ENCODE assay signal across 1 cellular context in genomic region chr12:6360578-6361490, GRCh38.
TF ChIP-seq lines count a peak whose summit lies in the region.

No MANE protein-coding gene starts in this region.

TF ChIP-seq in HCT116, 20 proteins besides CTCF, POLR2A, EP300 and RAD21 (continued from another document):
- TF ChIP-seq EGR1 (IDR thresholded peaks at IDR 0.05; ENCODE audit: low read depth) = no peak
- TF ChIP-seq CEBPB (IDR thresholded peaks at IDR 0.05; ENCODE audit: low read depth) = no peak
- no peak for TF ChIP-seq POLR2AphosphoS5 (IDR thresholded peaks at IDR 0.05; ENCODE audit: low read depth, low read length)
- TF ChIP-seq TCF7L2 (IDR thresholded peaks at IDR 0.05; ENCODE audit: borderline replicate concordance, extremely low read depth, insufficient read depth, insufficient read length) = no peak
- no peak for TF ChIP-seq SP1 (IDR thresholded peaks at IDR 0.05; ENCODE audit: low read depth)
- no peak for TF ChIP-seq ZNF274 (IDR thresholded peaks at IDR 0.05; ENCODE audit: low read depth, low read length)
- TF ChIP-seq REST (IDR thresholded peaks at IDR 0.05; ENCODE audit: low read depth) = no peak
- TF ChIP-seq FOSL1 (IDR thresholded peaks at IDR 0.05; ENCODE audit: low read depth) = no peak
- TF ChIP-seq YY1 (IDR thresholded peaks at IDR 0.05; ENCODE audit: extremely low read depth, insufficient replicate concordance, low read depth, low read length) = no peak
- no peak for TF ChIP-seq ZBTB33 (IDR thresholded peaks at IDR 0.05; ENCODE audit: extremely low read depth, insufficient replicate concordance, low read length)
